Comparison of ENCODE assay signal across 8 cellular contexts in the genomic region with DNA sequence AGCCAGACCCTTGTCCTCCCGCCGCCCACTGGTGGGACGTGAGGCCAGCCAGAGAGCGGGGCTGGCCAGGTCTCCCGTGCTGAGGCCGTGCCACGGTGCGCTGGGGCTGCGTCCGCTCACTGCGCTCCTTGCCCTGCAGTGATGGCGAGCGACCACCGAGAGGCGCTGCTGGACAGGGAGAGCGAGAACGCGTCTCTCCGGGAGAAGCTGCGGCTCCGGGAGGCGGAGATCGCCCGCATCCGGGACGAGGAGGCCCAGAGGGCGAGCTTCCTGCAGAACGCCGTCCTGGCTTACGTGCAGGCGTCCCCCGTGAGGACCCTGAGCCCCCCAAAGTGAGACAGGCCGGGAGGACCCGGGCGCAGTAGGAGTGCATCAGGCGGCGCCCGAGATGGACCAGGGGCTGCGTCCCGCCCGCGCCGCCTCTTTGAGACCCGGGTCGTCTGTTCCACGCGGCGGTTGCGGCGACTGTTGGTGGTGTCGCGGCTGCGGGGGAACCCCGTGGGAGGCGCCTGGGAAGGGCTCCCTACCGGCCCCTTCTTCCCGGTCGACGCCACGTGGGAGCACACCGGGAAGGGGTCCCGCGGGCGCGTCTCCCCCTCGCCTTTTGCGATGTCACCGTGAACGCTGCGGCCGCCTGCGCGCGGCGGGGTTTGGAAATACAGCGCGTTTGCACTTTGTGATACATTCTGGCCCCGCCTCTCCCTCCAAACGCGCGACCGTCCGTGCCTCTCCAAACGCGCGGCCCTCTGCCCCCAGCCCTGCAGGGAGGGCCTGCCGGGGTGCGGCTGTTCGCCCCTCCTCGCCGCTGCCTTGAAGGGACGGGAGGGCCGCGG. TPM values are rescaled to one million over a fixed set of nuclear protein-coding genes. Genes with fewer than 3 reads are reported as not detected.
DNase-seq lines count a peak whose midpoint lies in the region; ATAC-seq and TF ChIP-seq lines count a peak whose summit lies in the region.

No MANE protein-coding gene starts in this region.

- peak; percentile 84 to 96 (median 92) for ATAC-seq in psoas muscle
- peak; percentile 91 for ATAC-seq in upper lobe of right lung

- peaks cover 0 to 21% of the 10 kb centered on the region in 2 donors for H3K4me1 ChIP-seq in right atrium auricular region
- peaks cover 12% of the 10 kb centered on the region for H3K4me1 ChIP-seq in psoas muscle
- H3K4me1 ChIP-seq in upper lobe of right lung: peaks cover 9% of the 10 kb centered on the region

- TF ChIP-seq CTCF in right atrium auricular region (IDR thresholded peaks at IDR 0.05): peak; percentile 86 to 97
- TF ChIP-seq CTCF in psoas muscle (IDR thresholded peaks at IDR 0.05): peak; percentile 98
- TF ChIP-seq CTCF in upper lobe of right lung (IDR thresholded peaks at IDR 0.05): peak; percentile 96

- no peaks in the 10 kb centered on the region for H3K36me3 ChIP-seq in right atrium auricular region
- peaks cover 0 to 7% of the 10 kb centered on the region in 2 donors for H3K36me3 ChIP-seq in psoas muscle (ENCODE audit: insufficient read depth in 1 of 2, low read depth in 1 of 2)
- H3K36me3 ChIP-seq in upper lobe of right lung: no peaks in the 10 kb centered on the region

- H3K9me3 ChIP-seq in right atrium auricular region: no peaks in the 10 kb centered on the region
- H3K9me3 ChIP-seq in psoas muscle: no peaks in the 10 kb centered on the region
- H3K9me3 ChIP-seq in upper lobe of right lung: no peaks in the 10 kb centered on the region

- H3K27me3 ChIP-seq in right atrium auricular region: no peaks in the 10 kb centered on the region
- H3K27me3 ChIP-seq in psoas muscle (ENCODE audit: insufficient read depth in 3 of 3, low read length in 2 of 3): peaks cover 0 to 17% (median 0%) of the 10 kb centered on the region in 3 donors
- H3K27me3 ChIP-seq in upper lobe of right lung: no peaks in the 10 kb centered on the region

- intact Hi-C loops in psoas muscle (cut with DNase I) (loop anchor here (1.0 to 10.0 kb wide), 4 partner anchors 72 to 274 kb away; no protein-coding TSS in a partner anchor), upper lobe of right lung (cut with DNase I) (loop anchor here (5.0 to 10.0 kb wide), 2 partner anchors 127 to 304 kb away; a partner anchor contains a TSS)

- peak; percentile 40 to 50 for DNase-seq in NCI-H187 (lab: John Stamatoyannopoulos, UW)
- DNase-seq in NCI-H187 treated with DMSO at 0.1 percent for 48 hours (lab: John Stamatoyannopoulos, UW): no peak
- peak; percentile 71 for DNase-seq in MV-4-11 (lab: John Stamatoyannopoulos, UW)
- DNase-seq in T-helper 1 cell: peak; percentile 65 to 83 (median 77)
- DNase-seq in amygdala (lab: John Stamatoyannopoulos, UW): peak in 54 of 56 donors; percentile 6 to 88 (median 72)
- peak; percentile 78 for DNase-seq in right atrium auricular region (ENCODE audit: low spot score)
- DNase-seq in psoas muscle: peak; percentile 87 to 94
- DNase-seq in upper lobe of right lung: peak; percentile 93

- WGBS in psoas muscle, 3 donors: 2 to 3% (median 3%) methylated on average over 61 to 94 of the region's 94 CpGs

- no peak overlapping the region for H3K27ac ChIP-seq in right atrium auricular region
- no peak overlapping the region for H3K27ac ChIP-seq in psoas muscle
- H3K27ac ChIP-seq in upper lobe of right lung: no peak overlapping the region

- H3K4me3 ChIP-seq in right atrium auricular region (peak overlapping the region; percentile 42 to 57), psoas muscle (peak overlapping the region; percentile 63), upper lobe of right lung (peak overlapping the region; percentile 56)

RNA-seq across cellular contexts. Expression of a gene that starts 0.8 kb away (rescaled TPM):
- total RNA-seq in right atrium auricular region: 1 to 10 TPM in 1 of 2 donors, under 1 TPM in 1; 0.93 to 2.6 TPM
- not detected for total RNA-seq in psoas muscle
- polyA plus RNA-seq in psoas muscle: under 1 TPM in 2 of 3 donors, not detected in 1; 0.05 to 0.83 TPM
- 3.4 TPM for total RNA-seq in upper lobe of right lung

RNA-seq across cellular contexts. Expression of a gene that starts 6.8 kb away (rescaled TPM):
- total RNA-seq in right atrium auricular region (100 to 1,000 TPM; 169 to 213 TPM), psoas muscle (100 to 1,000 TPM; 111 to 216 (median 155) TPM), upper lobe of right lung (143 TPM)
- polyA plus RNA-seq in psoas muscle: 100 to 1,000 TPM; 117 to 158 (median 147) TPM

RNA-seq across cellular contexts. Expression of a gene that starts 7.6 kb away (rescaled TPM):
- total RNA-seq in right atrium auricular region (1 to 10 TPM; 4.7 to 4.9 TPM), psoas muscle (1 to 10 TPM; 1.4 to 3.0 (median 1.9) TPM), upper lobe of right lung (12.2 TPM)
- polyA plus RNA-seq in psoas muscle: 1 to 10 TPM; 3.5 to 7.1 (median 4.0) TPM

RNA-seq across cellular contexts. Expression of a gene that starts 8.0 kb away (rescaled TPM):
- total RNA-seq in right atrium auricular region (10 to 100 TPM; 36.5 to 47.6 TPM), psoas muscle (10 to 100 TPM; 15.9 to 24.6 (median 19.7) TPM), upper lobe of right lung (40.2 TPM)
- polyA plus RNA-seq in psoas muscle: 10 to 100 TPM; 53.8 to 79.4 (median 64.4) TPM

RNA-seq across cellular contexts. Expression of a gene that starts 20.9 kb away (rescaled TPM):
- total RNA-seq in right atrium auricular region (10 to 100 TPM; 21.4 to 25.3 TPM), psoas muscle (10 to 100 TPM; 27.1 to 37.3 (median 29.3) TPM), upper lobe of right lung (38.5 TPM)
- polyA plus RNA-seq in psoas muscle: 10 to 100 TPM; 31.0 to 40.7 (median 37.3) TPM
